17 cellular contexts compared by ENCODE assay signal in genomic region chr6:26544473-26544872, GRCh38. TPM values are rescaled to one million over a fixed set of nuclear protein-coding genes. Genes with fewer than 3 reads are reported as not detected.
DNase-seq lines count a peak whose midpoint lies in the region; ATAC-seq and TF ChIP-seq lines count a peak whose summit lies in the region.
"Had no signal": no experiment of that assay in that cellular context is flagged by ENCODE, and none has a peak within 500 bp of the region (broad histone marks: within the 10 kb centered on the region; RNA-seq: fewer than 3 reads in every experiment).

No MANE protein-coding gene starts in this region.

- no peaks in the 10 kb centered on the region for H3K27me3 Mint-ChIP-seq in stimulated activated naive B cell treated with anti-CD40 and anti-IgM and Interleukin-4, amounts not matched to agents 10 μg/mL and 1 μg/mL and 100 μg/mL, for 72 hours

- peak; percentile 76 for DNase-seq in NCI-H2029 (lab: John Stamatoyannopoulos, UW)
- DNase-seq in lower lobe of right lung, result no peak
- DNase-seq in HuH-7.5 (ENCODE audit: low spot score), result no peak
- no peak for DNase-seq in stimulated activated naive B cell treated with anti-CD40 and anti-IgM and Interleukin-4, amounts not matched to agents 10 μg/mL and 1 μg/mL and 100 μg/mL, for 72 hours
- DNase-seq: NCI-H1092 treated with DMSO at 0.1 percent for 48 hours; NCI-H2107; NK-92 treated with Interleukin-12 subunit alpha and Interleukin-12 subunit beta, amount 100 ng/mL, for 24 hours; SHP77 had no signal

- H3K9me3 ChIP-seq in lower lobe of right lung, result no peaks in the 10 kb centered on the region
- H3K9me3 ChIP-seq: BLaER1 treated with 17β-estradiol and CSF1 and Interleukin-3, amounts not matched to agents 10 nM and 100 nM had no signal

- peak overlapping the region; percentile 45 for H3K27ac ChIP-seq in 22Rv1
- peak overlapping the region; percentile 48 for H3K27ac ChIP-seq in VCaP
- H3K27ac ChIP-seq in lower lobe of right lung, result no peak overlapping the region
- H3K27ac ChIP-seq: SK-N-MC had no signal

- no peak overlapping the region for H3K4me3 ChIP-seq in lower lobe of right lung
- H3K4me3 ChIP-seq: BLaER1 treated with 17β-estradiol and CSF1 and Interleukin-3, amounts not matched to agents 10 nM and 100 nM; GM23338; K562; SK-N-MC had no signal

- H3K36me3 ChIP-seq in lower lobe of right lung, result peaks cover 26% of the 10 kb centered on the region

- intact Hi-C loops in lower lobe of right lung (cut with DNase I), result no loop called here

- H3K4me1 Mint-ChIP-seq in stimulated activated naive B cell treated with anti-CD40 and anti-IgM and Interleukin-4, amounts not matched to agents 10 μg/mL and 1 μg/mL and 100 μg/mL, for 72 hours, result peaks cover 10 to 24% of the 10 kb centered on the region in 2 donors

- peak; percentile 56 to 90 for ATAC-seq in lower lobe of right lung
- no peak for ATAC-seq in stimulated activated naive B cell treated with anti-CD40 and anti-IgM and Interleukin-4, amounts not matched to agents 10 μg/mL and 1 μg/mL and 100 μg/mL, for 72 hours (replicated peaks)
- ATAC-seq in GM21576 (IDR thresholded peaks at IDR 0.05; ENCODE audit: unreplicated experiment), result no peak

- peaks cover 18% of the 10 kb centered on the region for H3K4me1 ChIP-seq in lower lobe of right lung

- no peak overlapping the region for H3K4me3 Mint-ChIP-seq in stimulated activated naive B cell treated with anti-CD40 and anti-IgM and Interleukin-4, amounts not matched to agents 10 μg/mL and 1 μg/mL and 100 μg/mL, for 72 hours
- H3K4me3 Mint-ChIP-seq: CD8-positive, alpha-beta T cell; GM23338 had no signal

- H3K36me3 Mint-ChIP-seq in stimulated activated naive B cell treated with anti-CD40 and anti-IgM and Interleukin-4, amounts not matched to agents 10 μg/mL and 1 μg/mL and 100 μg/mL, for 72 hours, result peaks cover 32 to 49% of the 10 kb centered on the region in 2 donors

- H3K27ac Mint-ChIP-seq in stimulated activated naive B cell treated with anti-CD40 and anti-IgM and Interleukin-4, amounts not matched to agents 10 μg/mL and 1 μg/mL and 100 μg/mL, for 72 hours, result no peak overlapping the region
- H3K27ac Mint-ChIP-seq: GM23338 had no signal

- no peak for TF ChIP-seq CTCF in 22Rv1 (IDR thresholded peaks at IDR 0.05)
- TF ChIP-seq CTCF in VCaP (conservative IDR thresholded peaks at IDR 0.05), result no peak
- TF ChIP-seq CTCF in lower lobe of right lung (IDR thresholded peaks at IDR 0.05), result no peak

- no peaks in the 10 kb centered on the region for H3K9me3 Mint-ChIP-seq in stimulated activated naive B cell treated with anti-CD40 and anti-IgM and Interleukin-4, amounts not matched to agents 10 μg/mL and 1 μg/mL and 100 μg/mL, for 72 hours
- H3K9me3 Mint-ChIP-seq: CD8-positive, alpha-beta T cell; GM23338 had no signal

- H3K27me3 ChIP-seq in lower lobe of right lung (ENCODE audit: low read depth), result no peaks in the 10 kb centered on the region
- H3K27me3 ChIP-seq: BLaER1 treated with 17β-estradiol and CSF1 and Interleukin-3, amounts not matched to agents 10 nM and 100 nM had no signal

RNA-seq across cellular contexts. Expression of gene HMGN4, which starts 6.3 kb away (rescaled TPM):
- 42.9 TPM for total RNA-seq in lower lobe of right lung

RNA-seq across cellular contexts. Expression of gene BTN1A1, which starts 44.4 kb away (rescaled TPM):
- total RNA-seq in lower lobe of right lung, result not detected
- total RNA-seq: A673; CD8-positive, alpha-beta T cell had no signal

RNA-seq across cellular contexts. Expression of gene ABT1, which starts 52.3 kb away (rescaled TPM):
- 13.5 TPM for total RNA-seq in lower lobe of right lung

Comparison
In these comparisons a context has a peak if more than half of its experiments do, and no peak if none do; other contexts are left out.
1. ATAC-seq: peak in lower lobe of right lung (2 of 2); none in stimulated activated naive B cell treated with anti-CD40 and anti-IgM and Interleukin-4, amounts not matched to agents 10 μg/mL and 1 μg/mL and 100 μg/mL, for 72 hours (0 of 2) and GM21576 (single experiment).